ENCODE assay signal across 8 cellular contexts in the genomic region with DNA sequence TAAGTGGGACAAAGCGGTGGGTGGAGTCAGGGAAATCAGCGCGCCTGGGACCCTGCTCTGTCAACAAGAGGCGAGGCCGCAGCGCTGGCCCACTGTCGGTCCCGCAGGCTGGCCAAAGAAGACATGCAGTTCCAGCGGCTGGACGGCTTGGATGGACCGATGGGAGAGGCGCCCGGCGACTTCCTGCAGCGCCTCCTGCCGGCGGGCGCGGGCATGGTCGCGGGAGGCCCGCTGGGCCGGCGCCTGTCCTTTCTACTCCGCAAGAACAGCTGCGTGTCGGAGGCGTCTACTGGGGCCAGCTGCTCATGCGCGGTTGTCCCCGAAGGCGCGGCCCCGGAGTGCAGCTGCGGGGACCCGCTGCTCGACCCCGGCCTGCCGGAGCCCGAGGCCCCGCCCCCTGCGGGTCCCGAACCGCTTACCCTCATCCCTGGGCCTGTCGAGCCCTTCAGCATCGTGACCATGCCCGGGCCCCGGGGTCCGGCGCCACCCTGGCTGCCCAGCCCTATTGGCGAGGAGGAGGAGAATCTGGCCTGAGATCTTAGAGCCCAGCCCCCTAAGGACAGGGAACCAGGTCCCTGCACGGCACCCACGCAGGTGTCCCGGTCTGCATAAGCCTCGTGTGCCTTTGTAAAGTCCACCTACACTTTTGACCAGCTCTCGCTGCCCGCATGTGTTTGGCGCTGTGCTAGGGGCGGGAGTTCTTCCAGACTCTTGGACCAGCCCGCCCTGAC. TPM values are rescaled to one million over a fixed set of nuclear protein-coding genes. Genes with fewer than 3 reads are reported as not detected.
A peak's percentile ranks its signal among the peaks of the same experiment; 100 is the strongest.
DNase-seq lines count a peak whose midpoint lies in the region; ATAC-seq and TF ChIP-seq lines count a peak whose summit lies in the region.

No MANE protein-coding gene starts in this region.

- TF ChIP-seq CTCF in 22Rv1 (IDR thresholded peaks at IDR 0.05) = peak; percentile 98
- peak; percentile 92 for TF ChIP-seq CTCF in GM13977 (IDR thresholded peaks at IDR 0.05; ENCODE audit: extremely low read depth, insufficient read depth, missing control alignments)
- peak; percentile 92 for TF ChIP-seq CTCF in liver (IDR thresholded peaks at IDR 0.05; ENCODE audit: low read depth, low read length, missing input control)

- peak; percentile 73 to 83 for TF ChIP-seq RAD21 in liver (IDR thresholded peaks at IDR 0.05)

- H3K9ac ChIP-seq in duodenal mucosa (ENCODE audit: low read depth in 1 of 2, low read length in 2 of 2) = peak overlapping the region in 1 of 2 donors; percentile 43
- H3K9ac ChIP-seq in liver (ENCODE audit: low read depth in 1 of 2, low read length in 2 of 2) = no peak overlapping the region

- peaks cover 0 to 7% of the 10 kb centered on the region in 2 donors for H3K4me1 ChIP-seq in duodenal mucosa (ENCODE audit: control insufficient read depth in 1 of 2, insufficient read depth in 2 of 2, low read length in 2 of 2)
- H3K4me1 ChIP-seq in liver (ENCODE audit: control insufficient read depth in 4 of 4, insufficient read depth in 4 of 4, low read length in 3 of 4) = peaks cover 2 to 8% (median 6%) of the 10 kb centered on the region in 4 donors

- DNase-seq in GM13977 (ENCODE audit: low spot score) (peak; percentile 88), NCI-H510A treated with DMSO at 0.1 percent for 48 hours (lab: John Stamatoyannopoulos, UW) (peak; percentile 65)
- peak; percentile 93 for DNase-seq in activated CD4-positive, alpha-beta T cell treated with anti-CD3 and anti-CD28 coated beads, Interleukin-2, amount 10 ng/mL, durations not matched to agents 24 days and 14 days
- DNase-seq in stimulated activated CD4-positive, alpha-beta T cell treated with anti-CD3 and anti-CD28 coated beads, Interleukin-4, amount 100 ng/mL, for 48 hours (ENCODE audit: low read depth in 2 of 2) = peak; percentile 60 to 67

- H3K27ac Mint-ChIP-seq in activated CD4-positive, alpha-beta T cell treated with anti-CD3 and anti-CD28 coated beads, Interleukin-2, amount 10 ng/mL, durations not matched to agents 24 days and 14 days = no peak overlapping the region

- peaks cover 8% of the 10 kb centered on the region for H3K4me1 Mint-ChIP-seq in activated CD4-positive, alpha-beta T cell treated with anti-CD3 and anti-CD28 coated beads, Interleukin-2, amount 10 ng/mL, durations not matched to agents 24 days and 14 days

- intact Hi-C loops in activated CD4-positive, alpha-beta T cell treated with anti-CD3 and anti-CD28 coated beads, Interleukin-2, amount 10 ng/mL, durations not matched to agents 24 days and 14 days (cut with micrococcal nuclease) = loop anchor here (1.0 kb wide), 1 partner anchor 40 kb away; no protein-coding TSS in a partner anchor

- no peak for ATAC-seq in GM18909 (IDR thresholded peaks at IDR 0.05; ENCODE audit: poor library complexity, unreplicated experiment)

- H3K27me3 ChIP-seq in duodenal mucosa (ENCODE audit: control insufficient read depth in 1 of 2, insufficient read depth in 2 of 2, low read length in 2 of 2) (no peaks in the 10 kb centered on the region), liver (ENCODE audit: control insufficient read depth in 4 of 4, insufficient read depth in 4 of 4, low read length in 3 of 4) (peaks cover 0 to 2% (median 0%) of the 10 kb centered on the region in 4 donors)

- peaks cover 8% of the 10 kb centered on the region for H3K27me3 Mint-ChIP-seq in activated CD4-positive, alpha-beta T cell treated with anti-CD3 and anti-CD28 coated beads, Interleukin-2, amount 10 ng/mL, durations not matched to agents 24 days and 14 days

- no peaks in the 10 kb centered on the region for H3K9me3 Mint-ChIP-seq in activated CD4-positive, alpha-beta T cell treated with anti-CD3 and anti-CD28 coated beads, Interleukin-2, amount 10 ng/mL, durations not matched to agents 24 days and 14 days

- in situ Hi-C loops in GM13977 (cut with MboI; ENCODE audit: low pct_unique_long_range_greater_than_20kb, low sequenced_read_pairs, unreplicated experiment) = loop anchor here (10.0 kb wide), 1 partner anchor 193 kb away; no protein-coding TSS in a partner anchor

- peak overlapping the region; percentile 75 for H3K4me3 Mint-ChIP-seq in activated CD4-positive, alpha-beta T cell treated with anti-CD3 and anti-CD28 coated beads, Interleukin-2, amount 10 ng/mL, durations not matched to agents 24 days and 14 days

- no peaks in the 10 kb centered on the region for H3K9me3 ChIP-seq in duodenal mucosa (ENCODE audit: control insufficient read depth in 1 of 2, low read length in 2 of 2)
- H3K9me3 ChIP-seq in liver (ENCODE audit: control insufficient read depth in 4 of 4, low read length in 3 of 4) = no peaks in the 10 kb centered on the region

- H3K4me3 ChIP-seq in duodenal mucosa (ENCODE audit: low read depth in 1 of 2, low read length in 2 of 2) = peak overlapping the region; percentile 47 to 48
- peak overlapping the region in 1 of 3 donors; percentile 46 for H3K4me3 ChIP-seq in liver (ENCODE audit: low read depth in 1 of 3, low read length in 3 of 3)

- H3K36me3 ChIP-seq in duodenal mucosa (ENCODE audit: control insufficient read depth in 1 of 2, insufficient read depth in 2 of 2, low read length in 2 of 2) = peaks cover 0 to 5% of the 10 kb centered on the region in 2 donors
- peaks cover 0 to 4% (median 0%) of the 10 kb centered on the region in 4 donors for H3K36me3 ChIP-seq in liver (ENCODE audit: control insufficient read depth in 4 of 4, insufficient read depth in 3 of 4, low read depth in 1 of 4, low read length in 3 of 4)

- H3K27ac ChIP-seq in 22Rv1 = no peak overlapping the region; the same call in 1 of the 2 replicates
- H3K27ac ChIP-seq in duodenal mucosa (ENCODE audit: low read depth, low read length) = no peak overlapping the region
- no peak overlapping the region for H3K27ac ChIP-seq in liver (ENCODE audit: low read depth in 1 of 2, low read length in 2 of 2)

- WGBS in liver = 3% methylated on average over 60 of the region's 60 CpGs

- no peaks in the 10 kb centered on the region for H3K36me3 Mint-ChIP-seq in activated CD4-positive, alpha-beta T cell treated with anti-CD3 and anti-CD28 coated beads, Interleukin-2, amount 10 ng/mL, durations not matched to agents 24 days and 14 days (ENCODE audit: low read depth)

TF ChIP-seq in liver, 16 proteins besides CTCF, POLR2A, EP300 and RAD21 (continues in another document):
- TF ChIP-seq, protein P1, sequence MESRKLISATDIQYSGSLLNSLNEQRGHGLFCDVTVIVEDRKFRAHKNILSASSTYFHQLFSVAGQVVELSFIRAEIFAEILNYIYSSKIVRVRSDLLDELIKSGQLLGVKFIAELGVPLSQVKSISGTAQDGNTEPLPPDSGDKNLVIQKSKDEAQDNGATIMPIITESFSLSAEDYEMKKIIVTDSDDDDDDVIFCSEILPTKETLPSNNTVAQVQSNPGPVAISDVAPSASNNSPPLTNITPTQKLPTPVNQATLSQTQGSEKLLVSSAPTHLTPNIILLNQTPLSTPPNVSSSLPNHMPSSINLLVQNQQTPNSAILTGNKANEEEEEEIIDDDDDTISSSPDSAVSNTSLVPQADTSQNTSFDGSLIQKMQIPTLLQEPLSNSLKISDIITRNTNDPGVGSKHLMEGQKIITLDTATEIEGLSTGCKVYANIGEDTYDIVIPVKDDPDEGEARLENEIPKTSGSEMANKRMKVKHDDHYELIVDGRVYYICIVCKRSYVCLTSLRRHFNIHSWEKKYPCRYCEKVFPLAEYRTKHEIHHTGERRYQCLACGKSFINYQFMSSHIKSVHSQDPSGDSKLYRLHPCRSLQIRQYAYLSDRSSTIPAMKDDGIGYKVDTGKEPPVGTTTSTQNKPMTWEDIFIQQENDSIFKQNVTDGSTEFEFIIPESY (IDR thresholded peaks at IDR 0.05) = no peak
- TF ChIP-seq, protein P2, sequence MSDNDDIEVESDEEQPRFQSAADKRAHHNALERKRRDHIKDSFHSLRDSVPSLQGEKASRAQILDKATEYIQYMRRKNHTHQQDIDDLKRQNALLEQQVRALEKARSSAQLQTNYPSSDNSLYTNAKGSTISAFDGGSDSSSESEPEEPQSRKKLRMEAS (IDR thresholded peaks at IDR 0.05) = no peak
- TF ChIP-seq TAF1 (conservative IDR thresholded peaks at IDR 0.05) (no peak), FOXA1 (IDR thresholded peaks at IDR 0.05) (no peak), EGR1 (IDR thresholded peaks at IDR 0.05; ENCODE audit: low read depth in 2 of 2) (no peak)
- TF ChIP-seq, protein P3, sequence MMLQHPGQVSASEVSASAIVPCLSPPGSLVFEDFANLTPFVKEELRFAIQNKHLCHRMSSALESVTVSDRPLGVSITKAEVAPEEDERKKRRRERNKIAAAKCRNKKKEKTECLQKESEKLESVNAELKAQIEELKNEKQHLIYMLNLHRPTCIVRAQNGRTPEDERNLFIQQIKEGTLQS (IDR thresholded peaks at IDR 0.05) = no peak

RNA-seq across cellular contexts. Expression of a gene that starts 6.1 kb away (rescaled TPM):
- total RNA-seq in activated CD4-positive, alpha-beta T cell treated with anti-CD3 and anti-CD28 coated beads, Interleukin-2, amount 10 ng/mL, durations not matched to agents 24 days and 14 days = not detected in 2 replicates
- total RNA-seq in liver = not detected
- not detected for polyA plus RNA-seq in liver

RNA-seq across cellular contexts. Expression of a gene that starts 17.6 kb away (rescaled TPM):
- 17.8 and 18.3 TPM in 2 replicates for total RNA-seq in activated CD4-positive, alpha-beta T cell treated with anti-CD3 and anti-CD28 coated beads, Interleukin-2, amount 10 ng/mL, durations not matched to agents 24 days and 14 days
- 10 to 100 TPM; 11.3 to 36.4 TPM for total RNA-seq in liver
- polyA plus RNA-seq in liver = 10 to 100 TPM; 12.9 to 17.0 TPM

RNA-seq across cellular contexts. Expression of a gene that starts 20.4 kb away (rescaled TPM):
- 64.6 and 67.3 TPM in 2 replicates for total RNA-seq in activated CD4-positive, alpha-beta T cell treated with anti-CD3 and anti-CD28 coated beads, Interleukin-2, amount 10 ng/mL, durations not matched to agents 24 days and 14 days
- total RNA-seq in liver = 10 to 100 TPM; 23.4 to 31.0 TPM
- 10 to 100 TPM; 22.8 to 44.1 TPM for polyA plus RNA-seq in liver

RNA-seq across cellular contexts. Expression of a gene that starts 23.2 kb away (rescaled TPM):
- 216 and 218 TPM in 2 replicates for total RNA-seq in activated CD4-positive, alpha-beta T cell treated with anti-CD3 and anti-CD28 coated beads, Interleukin-2, amount 10 ng/mL, durations not matched to agents 24 days and 14 days
- 10 to 100 TPM; 69.3 to 84.3 TPM for total RNA-seq in liver
- polyA plus RNA-seq in liver = 100 to 1,000 TPM; 106 to 169 TPM

RNA-seq across cellular contexts. Expression of a gene that starts 33.6 kb away (rescaled TPM):
- 302 and 310 TPM in 2 replicates for total RNA-seq in activated CD4-positive, alpha-beta T cell treated with anti-CD3 and anti-CD28 coated beads, Interleukin-2, amount 10 ng/mL, durations not matched to agents 24 days and 14 days
- total RNA-seq in liver = 10 to 100 TPM; 68.6 to 79.2 TPM
- 10 to 100 TPM; 32.7 to 44.6 TPM for polyA plus RNA-seq in liver
